Comparison of ENCODE assay signal across 8 cellular contexts in genomic region chr18:63321291-63321690, GRCh38. TPM values are rescaled to one million over a fixed set of nuclear protein-coding genes. Genes with fewer than 3 reads are reported as not detected.
DNase-seq lines count a peak whose midpoint lies in the region; ATAC-seq, FAIRE-seq and TF ChIP-seq lines count a peak whose summit lies in the region.

No MANE protein-coding gene starts in this region.

- ATAC-seq in gastroesophageal sphincter, result no peak

- BruUV-seq in PC-9 (replicated peaks; lab: Mats Ljungman, UMichigan), result no TSS peak

- peak overlapping the region; percentile 91 for H3K27ac Mint-ChIP-seq in T-helper 1 cell treated with Interleukin-12 subunit alpha and Interleukin-12 subunit beta and Interleukin-4 antibody, amounts not matched to agents 30 μg/mL and 1 μg/mL, for 36 hours

- no peak for TF ChIP-seq POLR2A in gastroesophageal sphincter (IDR thresholded peaks at IDR 0.05)

- H3K4me3 ChIP-seq in PC-9 (peak overlapping the region; percentile 60; the same call in 1 of the 2 replicates), gastroesophageal sphincter (no peak overlapping the region), stomach smooth muscle (ENCODE audit: low read length in 2 of 2) (no peak overlapping the region)

- H3K4me1 ChIP-seq in PC-9 (replicated peaks; ENCODE audit: insufficient read depth), result peaks cover 15% of the 10 kb centered on the region; the same call in 1 of the 2 replicates
- peaks cover 0 to 36% (median 4%) of the 10 kb centered on the region in 3 donors for H3K4me1 ChIP-seq in gastroesophageal sphincter
- peaks cover 27% of the 10 kb centered on the region for H3K4me1 ChIP-seq in stomach smooth muscle (ENCODE audit: control insufficient read depth, insufficient read depth, low read length)

- DNase-seq in T-helper 1 cell (no peak), PC-9 (no peak), pons (ENCODE audit: low spot score) (no peak), RCC 7860 (ENCODE audit: low spot score) (no peak), GM19239 (ENCODE audit: insufficient read length, low spot score) (no peak)

- H3K79me2 ChIP-seq in PC-9 (ENCODE audit: low read depth), result no peaks in the 10 kb centered on the region

- peaks cover 27% of the 10 kb centered on the region for H3K36me3 Mint-ChIP-seq in T-helper 1 cell treated with Interleukin-12 subunit alpha and Interleukin-12 subunit beta and Interleukin-4 antibody, amounts not matched to agents 30 μg/mL and 1 μg/mL, for 36 hours (ENCODE audit: low read depth)

- H3K9ac ChIP-seq in stomach smooth muscle (ENCODE audit: low read length in 2 of 2), result no peak overlapping the region

- no peak for TF ChIP-seq EP300 in gastroesophageal sphincter (IDR thresholded peaks at IDR 0.05)

- H3K9me3 Mint-ChIP-seq in T-helper 1 cell treated with Interleukin-12 subunit alpha and Interleukin-12 subunit beta and Interleukin-4 antibody, amounts not matched to agents 30 μg/mL and 1 μg/mL, for 36 hours, result no peaks in the 10 kb centered on the region

- no peak for FAIRE-seq in RCC 7860 (lab: Jason Lieb, UNC)
- FAIRE-seq in GM19239 (lab: Jason Lieb, UNC), result no peak

- peak overlapping the region; percentile 87 for H3K4me2 ChIP-seq in PC-9

- H4K20me1 ChIP-seq in PC-9 (ENCODE audit: insufficient read depth), result no peaks in the 10 kb centered on the region

- H3K9me2 ChIP-seq in PC-9 (ENCODE audit: insufficient read depth), result no peaks in the 10 kb centered on the region

- no peaks in the 10 kb centered on the region for H3K27me3 Mint-ChIP-seq in T-helper 1 cell treated with Interleukin-12 subunit alpha and Interleukin-12 subunit beta and Interleukin-4 antibody, amounts not matched to agents 30 μg/mL and 1 μg/mL, for 36 hours (ENCODE audit: low read depth)

- TF ChIP-seq CTCF in PC-9 (conservative IDR thresholded peaks at IDR 0.05) (no peak), gastroesophageal sphincter (IDR thresholded peaks at IDR 0.05) (no peak)

- H3F3A ChIP-seq in PC-9 (ENCODE audit: insufficient read depth, low read depth), result peaks cover 11% of the 10 kb centered on the region; the same call in 1 of the 2 replicates

- H2AFZ ChIP-seq in PC-9, result no peak overlapping the region; the same call in 1 of the 2 replicates

- H3K9me3 ChIP-seq in PC-9 (ENCODE audit: insufficient read depth, low read depth) (no peaks in the 10 kb centered on the region), gastroesophageal sphincter (no peaks in the 10 kb centered on the region), stomach smooth muscle (ENCODE audit: control insufficient read depth in 2 of 2, low read length in 2 of 2) (no peaks in the 10 kb centered on the region)

- POLR2A ChIA-PET in PC-9 (lab: Charles Lee; ENCODE audit: unreplicated experiment), result no interaction called here

- H3K36me3 ChIP-seq in PC-9 (ENCODE audit: low read depth), result no peaks in the 10 kb centered on the region
- H3K36me3 ChIP-seq in gastroesophageal sphincter, result no peaks in the 10 kb centered on the region
- H3K36me3 ChIP-seq in stomach smooth muscle (ENCODE audit: control insufficient read depth in 2 of 2, insufficient read depth in 2 of 2, low read length in 2 of 2), result no peaks in the 10 kb centered on the region

- no peaks in the 10 kb centered on the region for H3K27me3 ChIP-seq in PC-9 (ENCODE audit: insufficient read depth, low read depth)
- H3K27me3 ChIP-seq in gastroesophageal sphincter, result no peaks in the 10 kb centered on the region
- H3K27me3 ChIP-seq in stomach smooth muscle (ENCODE audit: control insufficient read depth in 1 of 2, insufficient read depth in 2 of 2, low read length in 2 of 2), result no peaks in the 10 kb centered on the region

- H3K27ac ChIP-seq in PC-9 (no peak overlapping the region), gastroesophageal sphincter (peak overlapping the region in 3 of 4 donors; percentile 90 to 93 (median 92)), stomach smooth muscle (ENCODE audit: low read length) (peak overlapping the region; percentile 64)

- intact Hi-C loops in PC-9 (cut with micrococcal nuclease; ENCODE audit: unreplicated experiment), result loop anchor here (5.0 to 10.0 kb wide), 2 partner anchors 254 to 734 kb away; no protein-coding TSS in a partner anchor

- CTCF ChIA-PET in PC-9 (lab: Charles Lee), result no interaction called here

- WGBS in gastroesophageal sphincter (ENCODE audit: low coverage in 1 of 2), 2 donors, result 54 to 83% methylated on average over 3 to 8 of the region's 9 CpGs

- H3K4me3 Mint-ChIP-seq in T-helper 1 cell treated with Interleukin-12 subunit alpha and Interleukin-12 subunit beta and Interleukin-4 antibody, amounts not matched to agents 30 μg/mL and 1 μg/mL, for 36 hours, result peak overlapping the region; percentile 87

- H3K4me1 Mint-ChIP-seq in T-helper 1 cell treated with Interleukin-12 subunit alpha and Interleukin-12 subunit beta and Interleukin-4 antibody, amounts not matched to agents 30 μg/mL and 1 μg/mL, for 36 hours (ENCODE audit: low read depth), result peaks cover 20% of the 10 kb centered on the region

RNA-seq across cellular contexts. Expression of gene BCL2, which starts 1.7 kb away (rescaled TPM):
- 2.0 TPM in 2 replicates for total RNA-seq in PC-9 (2021)
- 10 to 100 TPM; 31.2 to 41.7 (median 32.7) TPM for total RNA-seq in gastroesophageal sphincter

RNA-seq across cellular contexts. Expression of gene KDSR, which starts 45.7 kb away (rescaled TPM):
- 33.8 and 41.7 TPM in 2 replicates for total RNA-seq in PC-9 (2021)
- total RNA-seq in gastroesophageal sphincter, result 10 to 100 TPM; 36.9 to 67.3 (median 51.2) TPM

Comparison
In these comparisons a context has a peak if more than half of its experiments do, and no peak if none do; other contexts are left out.
1. RNA of gene BCL2, which starts 1.7 kb away (total RNA-seq): 31.2 to 41.7 TPM in gastroesophageal sphincter; 2.0 TPM in PC-9; every median in the first group is over 10 times any median in the second.